Comparison of ENCODE assay signal across 6 cellular contexts in genomic region chr5:61535828-61536227, GRCh38.
"Had no signal": no experiment of that assay in that cellular context is flagged by ENCODE, and none has a peak within 500 bp of the region (broad histone marks: within the 10 kb centered on the region; RNA-seq: fewer than 3 reads in every experiment).

No MANE protein-coding gene starts in this region.

- FAIRE-seq: G401.6, GM12878, GM18507, GM19239 had no signal

- H3K4me3 ChIP-seq: GM12878 had no signal

- DNase-seq: GDM1, GF-D8 had no signal

- ATAC-seq: GM12878 had no signal
